In the genomic region with DNA sequence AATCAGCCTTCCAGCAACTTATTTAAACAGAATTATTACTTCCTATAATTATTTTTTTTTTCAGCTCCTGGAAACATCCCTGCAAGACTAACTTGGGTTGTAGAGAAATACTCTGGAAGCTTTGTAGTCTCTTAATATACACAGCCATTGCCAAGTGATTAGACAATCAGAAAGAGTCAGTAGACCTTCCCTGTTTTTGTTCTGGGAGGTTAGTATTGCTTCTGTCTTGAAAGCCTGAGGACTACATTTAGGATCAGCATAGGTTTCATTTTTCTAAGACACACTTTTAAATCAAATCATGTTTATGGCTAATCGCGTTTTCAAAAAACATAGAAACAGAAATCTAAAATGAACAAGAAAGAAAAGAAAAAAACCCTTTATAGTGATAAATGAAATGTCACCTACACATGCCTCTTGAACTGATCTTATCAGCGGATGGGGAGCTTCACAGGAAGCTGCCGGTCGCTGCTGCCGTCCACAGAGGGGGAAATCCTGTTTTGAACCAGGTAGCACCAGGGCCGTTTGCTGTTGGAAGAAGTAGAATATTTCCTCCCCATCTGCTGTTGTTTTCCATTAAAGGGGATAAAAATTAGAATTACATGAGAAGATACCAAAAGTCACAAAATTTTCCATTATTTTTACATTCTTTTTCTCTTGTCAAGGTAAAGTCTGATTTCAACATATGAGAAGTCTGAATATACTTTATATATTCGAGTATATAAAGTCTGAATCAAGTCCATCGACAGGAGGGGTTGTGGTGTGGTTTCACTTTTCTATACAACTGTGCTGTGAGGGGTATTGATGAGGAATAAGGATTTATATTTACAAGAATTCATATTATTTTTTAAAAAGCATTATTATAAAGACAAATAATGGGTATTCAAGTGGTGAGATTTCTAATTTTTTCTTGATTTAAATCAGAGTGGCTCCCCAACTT, we compare ENCODE assay signal across 11 cellular contexts.
DNase-seq lines count a peak whose midpoint lies in the region; ATAC-seq and TF ChIP-seq lines count a peak whose summit lies in the region.
"Had no signal": no experiment of that assay in that cellular context is flagged by ENCODE, and none has a peak within 500 bp of the region (broad histone marks: within the 10 kb centered on the region; RNA-seq: fewer than 3 reads in every experiment).

No MANE protein-coding gene starts in this region.

- peak overlapping the region; percentile 75 to 98 (median 92) for H3K27ac Mint-ChIP-seq in CD8-positive, alpha-beta memory T cell
- peak overlapping the region; percentile 46 for H3K27ac Mint-ChIP-seq in activated B cell treated with CpG ODN at 0.5 μM for 24 hours
- H3K27ac Mint-ChIP-seq in activated naive CD8-positive, alpha-beta T cell treated with anti-CD3 and anti-CD28 coated beads, Interleukin-2, amount 50 U/mL, for 24 hours: peak overlapping the region; percentile 80

- H3K36me3 ChIP-seq in CD8-positive, alpha-beta memory T cell (ENCODE audit: insufficient read depth, low read length): no peaks in the 10 kb centered on the region

- peaks cover 0 to 3% (median 0%) of the 10 kb centered on the region in 5 donors for H3K9me3 Mint-ChIP-seq in CD8-positive, alpha-beta memory T cell
- no peaks in the 10 kb centered on the region for H3K9me3 Mint-ChIP-seq in activated B cell treated with CpG ODN at 0.5 μM for 24 hours
- peaks cover 8% of the 10 kb centered on the region for H3K9me3 Mint-ChIP-seq in activated naive CD8-positive, alpha-beta T cell treated with anti-CD3 and anti-CD28 coated beads, Interleukin-2, amount 50 U/mL, for 24 hours

- no peak overlapping the region for H3K27ac ChIP-seq in CD8-positive, alpha-beta memory T cell (ENCODE audit: low read depth, low read length)
- H3K27ac ChIP-seq: SK-N-MC had no signal

- no peaks in the 10 kb centered on the region for H3K27me3 ChIP-seq in CD8-positive, alpha-beta memory T cell (ENCODE audit: insufficient read depth, low read length, poor library complexity, severe bottlenecking)

- no peaks in the 10 kb centered on the region for H3K27me3 Mint-ChIP-seq in CD8-positive, alpha-beta memory T cell
- H3K27me3 Mint-ChIP-seq in activated B cell treated with CpG ODN at 0.5 μM for 24 hours: no peaks in the 10 kb centered on the region
- no peaks in the 10 kb centered on the region for H3K27me3 Mint-ChIP-seq in activated naive CD8-positive, alpha-beta T cell treated with anti-CD3 and anti-CD28 coated beads, Interleukin-2, amount 50 U/mL, for 24 hours

- peak overlapping the region; percentile 7 to 89 (median 83) for H3K4me3 Mint-ChIP-seq in CD8-positive, alpha-beta memory T cell
- H3K4me3 Mint-ChIP-seq in activated B cell treated with CpG ODN at 0.5 μM for 24 hours: peak overlapping the region; percentile 64
- peak overlapping the region; percentile 69 for H3K4me3 Mint-ChIP-seq in activated naive CD8-positive, alpha-beta T cell treated with anti-CD3 and anti-CD28 coated beads, Interleukin-2, amount 50 U/mL, for 24 hours
- H3K4me3 Mint-ChIP-seq: neural crest cell had no signal

- peak; percentile 44 to 77 (median 67) for DNase-seq in CD8-positive, alpha-beta memory T cell
- no peak for DNase-seq in activated B cell treated with CpG ODN at 0.5 μM for 24 hours
- peak; percentile 55 for DNase-seq in activated naive CD8-positive, alpha-beta T cell treated with anti-CD3 and anti-CD28 coated beads, Interleukin-2, amount 50 U/mL, for 24 hours
- peak; percentile 45 for DNase-seq in stimulated activated CD4-positive, alpha-beta T cell treated with anti-CD3 and anti-CD28 coated beads, Interleukin-1b, Interleukin-23, amount 100 ng/mL, for 48 hours
- no peak for DNase-seq in OCI-M2 (lab: John Stamatoyannopoulos, UW; ENCODE audit: unreplicated experiment)
- no peak for DNase-seq in cerebellar cortex (ENCODE audit: low spot score)
- no peak for DNase-seq in DMS79 treated with DMSO at 0.1 percent for 48 hours (lab: John Stamatoyannopoulos, UW)
- no peak for DNase-seq in omental fat pad (ENCODE audit: low spot score)

- H3K9me3 ChIP-seq in CD8-positive, alpha-beta memory T cell (ENCODE audit: low read length): no peaks in the 10 kb centered on the region

- CTCF ChIA-PET in CD8-positive, alpha-beta memory T cell (lab: Charles Lee): interaction anchor here (0.9 to 1.8 kb wide), 3 partner anchors 12 to 26 kb away, joined by 3 to 5 read pairs (median 3); no protein-coding TSS in a partner anchor
- CTCF ChIA-PET in activated B cell treated with CpG ODN at 0.5 μM for 24 hours (lab: Charles Lee): no interaction called here

- ATAC-seq in activated B cell treated with CpG ODN at 0.5 μM for 24 hours (ENCODE audit: low read depth) (peak; percentile 52), omental fat pad (ENCODE audit: low FRiP score) (no peak)
- peak; percentile 90 for ATAC-seq in activated naive CD8-positive, alpha-beta T cell treated with anti-CD3 and anti-CD28 coated beads, Interleukin-2, amount 50 U/mL, for 24 hours
- ATAC-seq: esophagus mucosa had no signal

- H3K36me3 Mint-ChIP-seq in CD8-positive, alpha-beta memory T cell: peaks cover 0 to 8% (median 3%) of the 10 kb centered on the region in 3 donors
- H3K36me3 Mint-ChIP-seq in activated B cell treated with CpG ODN at 0.5 μM for 24 hours (ENCODE audit: low read depth): no peaks in the 10 kb centered on the region
- H3K36me3 Mint-ChIP-seq in activated naive CD8-positive, alpha-beta T cell treated with anti-CD3 and anti-CD28 coated beads, Interleukin-2, amount 50 U/mL, for 24 hours (ENCODE audit: low read depth): no peaks in the 10 kb centered on the region

- POLR2A ChIA-PET in CD8-positive, alpha-beta memory T cell (lab: Charles Lee): interaction anchor here (0.6 to 1.0 kb wide), 4 partner anchors 22 to 1872 kb away, joined by 3 to 4 read pairs (median 3); partner anchors contain the start of gene CDK19
- POLR2A ChIA-PET in activated B cell treated with CpG ODN at 0.5 μM for 24 hours (lab: Charles Lee): no interaction called here

- peaks cover 34% of the 10 kb centered on the region for H3K4me1 ChIP-seq in CD8-positive, alpha-beta memory T cell (ENCODE audit: insufficient read depth, low read length)

- intact Hi-C loops in activated B cell treated with CpG ODN at 0.5 μM for 24 hours (cut with micrococcal nuclease): no loop called here

- H3K4me1 Mint-ChIP-seq in CD8-positive, alpha-beta memory T cell: peaks cover 40 to 71% (median 60%) of the 10 kb centered on the region in 3 donors
- H3K4me1 Mint-ChIP-seq in activated B cell treated with CpG ODN at 0.5 μM for 24 hours: peaks cover 26% of the 10 kb centered on the region
- H3K4me1 Mint-ChIP-seq in activated naive CD8-positive, alpha-beta T cell treated with anti-CD3 and anti-CD28 coated beads, Interleukin-2, amount 50 U/mL, for 24 hours: peaks cover 57% of the 10 kb centered on the region

- no peak overlapping the region for H3K4me3 ChIP-seq in CD8-positive, alpha-beta memory T cell (ENCODE audit: low read length)
- H3K4me3 ChIP-seq: SK-N-MC had no signal

- no peak for TF ChIP-seq CTCF in activated B cell treated with CpG ODN at 0.5 μM for 24 hours (IDR thresholded peaks at IDR 0.05)
- TF ChIP-seq CTCF in omental fat pad (IDR thresholded peaks at IDR 0.05): no peak

Comparison
In these comparisons a context has a peak if more than half of its experiments do, and no peak if none do; other contexts are left out.
1. DNase-seq: peak in CD8-positive, alpha-beta memory T cell (5 of 5), activated naive CD8-positive, alpha-beta T cell treated with anti-CD3 and anti-CD28 coated beads, Interleukin-2, amount 50 U/mL, for 24 hours (single experiment) and stimulated activated CD4-positive, alpha-beta T cell treated with anti-CD3 and anti-CD28 coated beads, Interleukin-1b, Interleukin-23, amount 100 ng/mL, for 48 hours (single experiment); none in activated B cell treated with CpG ODN at 0.5 μM for 24 hours (single experiment), OCI-M2 (single experiment), cerebellar cortex (single experiment), DMS79 treated with DMSO at 0.1 percent for 48 hours (single experiment) and omental fat pad (single experiment).
2. Peak in every context shown above with its lines, with median percentiles within 50 percentile points of each other: H3K27ac Mint-ChIP-seq and H3K4me3 Mint-ChIP-seq.